In genomic region chr2:186884585-186884984, GRCh38 we compare ENCODE assay signal across 23 cellular contexts. TPM values are rescaled to one million over a fixed set of nuclear protein-coding genes. Genes with fewer than 3 reads are reported as not detected.
DNase-seq lines count a peak whose midpoint lies in the region; ATAC-seq and TF ChIP-seq lines count a peak whose summit lies in the region.
"Had no signal": no experiment of that assay in that cellular context is flagged by ENCODE, and none has a peak within 500 bp of the region (broad histone marks: within the 10 kb centered on the region; RNA-seq: fewer than 3 reads in every experiment).

No MANE protein-coding gene starts in this region.

- H3K27ac ChIP-seq in heart right ventricle = peak overlapping the region in 3 of 10 donors; percentile 1 to 49 (median 34)
- H3K27ac ChIP-seq: colonic mucosa, KMS-11, ovary had no signal

- no peak overlapping the region for H3K4me3 ChIP-seq in heart right ventricle
- H3K4me3 ChIP-seq: colonic mucosa, HAP-1, ovary had no signal

- no peaks in the 10 kb centered on the region for H3K27me3 ChIP-seq in heart right ventricle
- H3K27me3 ChIP-seq: colonic mucosa, ovary had no signal

- no peak overlapping the region for H3K27ac Mint-ChIP-seq in T-helper 17 cell
- H3K27ac Mint-ChIP-seq: CD14-positive monocyte; stimulated activated naive CD8-positive, alpha-beta T cell treated with anti-CD3 and anti-CD28 coated beads, Interleukin-15, amount 100 ng/mL, for 72 hours had no signal

- intact Hi-C loops in heart right ventricle (cut with DNase I) (loop anchor here in 1 of 10 donors (10.0 kb wide), 1 partner anchor 250 kb away; no protein-coding TSS in a partner anchor), Right ventricle myocardium inferior (cut with DNase I) (loop anchor here (10.0 kb wide), 1 partner anchor 250 kb away; no protein-coding TSS in a partner anchor), sciatic nerve (cut with DNase I) (no loop called here)

- no peaks in the 10 kb centered on the region for H3K36me3 ChIP-seq in heart right ventricle
- H3K36me3 ChIP-seq: colonic mucosa, HAP-1, ovary had no signal

- H3K4me1 Mint-ChIP-seq in T-helper 17 cell = no peaks in the 10 kb centered on the region
- H3K4me1 Mint-ChIP-seq: stimulated activated naive CD8-positive, alpha-beta T cell treated with anti-CD3 and anti-CD28 coated beads, Interleukin-15, amount 100 ng/mL, for 72 hours had no signal

- no peak overlapping the region for H3K4me3 Mint-ChIP-seq in T-helper 17 cell
- H3K4me3 Mint-ChIP-seq: CD14-positive monocyte; stimulated activated naive CD8-positive, alpha-beta T cell treated with anti-CD3 and anti-CD28 coated beads, Interleukin-15, amount 100 ng/mL, for 72 hours had no signal

- H3K27me3 Mint-ChIP-seq in T-helper 17 cell = no peaks in the 10 kb centered on the region
- H3K27me3 Mint-ChIP-seq: stimulated activated naive CD8-positive, alpha-beta T cell treated with anti-CD3 and anti-CD28 coated beads, Interleukin-15, amount 100 ng/mL, for 72 hours had no signal

- no peak for TF ChIP-seq CTCF in heart right ventricle (IDR thresholded peaks at IDR 0.05)

- 23 to 26% methylated on average over 1 of the region's 1 CpG for WGBS in heart right ventricle, 2 donors

- H3K36me3 Mint-ChIP-seq in T-helper 17 cell (ENCODE audit: low read depth) = no peaks in the 10 kb centered on the region
- H3K36me3 Mint-ChIP-seq: CD14-positive monocyte had no signal

- ATAC-seq in heart right ventricle (peak in 6 of 8 donors; percentile 27 to 70 (median 46)), Right ventricle myocardium inferior (no peak), T-helper 17 cell (peak; percentile 30), sciatic nerve (no peak), GM19324 (IDR thresholded peaks at IDR 0.05; ENCODE audit: low FRiP score, unreplicated experiment) (no peak)
- ATAC-seq: left ventricle myocardium superior; stimulated activated naive CD8-positive, alpha-beta T cell treated with anti-CD3 and anti-CD28 coated beads, Interleukin-15, amount 100 ng/mL, for 72 hours had no signal

- H3K9me3 ChIP-seq in heart right ventricle = peaks cover 0 to 28% (median 17%) of the 10 kb centered on the region in 11 donors
- no peaks in the 10 kb centered on the region for H3K9me3 ChIP-seq in T-helper 17 cell (ENCODE audit: control insufficient read depth, low read length, poor library complexity, severe bottlenecking)
- H3K9me3 ChIP-seq: colonic mucosa, HAP-1, ovary had no signal

- peaks cover 3 to 42% (median 24%) of the 10 kb centered on the region in 9 donors for H3K4me1 ChIP-seq in heart right ventricle
- H3K4me1 ChIP-seq: colonic mucosa, HAP-1 had no signal

- DNase-seq in heart right ventricle (peak in 1 of 2 donors; percentile 13), Right ventricle myocardium inferior (ENCODE audit: missing footprints) (no peak), T-helper 17 cell (no peak), glomerular endothelial cell (ENCODE audit: extremely low read depth, low read depth, low spot score) (peak; percentile 98), retina (peak; percentile 83), CD1c-positive myeloid dendritic cell (ENCODE audit: extremely low spot score) (no peak), sciatic nerve (ENCODE audit: low spot score) (no peak)
- DNase-seq: activated CD4-positive, alpha-beta T cell treated with anti-CD3 and anti-CD28 coated beads, Interleukin-2, amount 50 U/mL, for 4 hours; activated naive CD4-positive, alpha-beta T cell treated with anti-CD3 and anti-CD28 coated beads, Interleukin-2, amount 50 U/mL, for 16 hours; colonic mucosa; left ventricle myocardium superior; NCI-H1092; NCI-H2081; NCI-H69; ovary; stimulated activated CD4-positive, alpha-beta T cell treated with anti-CD3 and anti-CD28 coated beads, Interleukin-2, amount 100 ng/mL, for 24 hours; stimulated activated naive CD8-positive, alpha-beta T cell treated with anti-CD3 and anti-CD28 coated beads, Interleukin-15, amount 100 ng/mL, for 72 hours; trophoblast cell had no signal

RNA-seq across cellular contexts. Expression of gene ZSWIM2, which starts 35.6 kb away (rescaled TPM):
- total RNA-seq in heart right ventricle (not detected), Right ventricle myocardium inferior (not detected), T-helper 17 cell (not detected), glomerular endothelial cell (0.12 TPM in 1 of 2 replicates, not detected in the other), sciatic nerve (not detected)
- polyA plus RNA-seq in heart right ventricle = not detected
- total RNA-seq: colonic mucosa, left ventricle myocardium superior, OCI-LY7, ovary had no signal
- polyA plus RNA-seq: ovary had no signal

Comparison
In these comparisons a context has a peak if more than half of its experiments do, and no peak if none do; other contexts are left out.
1. ATAC-seq: peak in heart right ventricle (6 of 8) and T-helper 17 cell (single experiment); none in Right ventricle myocardium inferior (single experiment), sciatic nerve (single experiment) and GM19324 (single experiment).
2. DNase-seq: peak in glomerular endothelial cell (single experiment) and retina (single experiment); none in Right ventricle myocardium inferior (single experiment), T-helper 17 cell (0 of 3), CD1c-positive myeloid dendritic cell (single experiment) and sciatic nerve (single experiment).